8 cellular contexts compared by ENCODE assay signal in the genomic region with DNA sequence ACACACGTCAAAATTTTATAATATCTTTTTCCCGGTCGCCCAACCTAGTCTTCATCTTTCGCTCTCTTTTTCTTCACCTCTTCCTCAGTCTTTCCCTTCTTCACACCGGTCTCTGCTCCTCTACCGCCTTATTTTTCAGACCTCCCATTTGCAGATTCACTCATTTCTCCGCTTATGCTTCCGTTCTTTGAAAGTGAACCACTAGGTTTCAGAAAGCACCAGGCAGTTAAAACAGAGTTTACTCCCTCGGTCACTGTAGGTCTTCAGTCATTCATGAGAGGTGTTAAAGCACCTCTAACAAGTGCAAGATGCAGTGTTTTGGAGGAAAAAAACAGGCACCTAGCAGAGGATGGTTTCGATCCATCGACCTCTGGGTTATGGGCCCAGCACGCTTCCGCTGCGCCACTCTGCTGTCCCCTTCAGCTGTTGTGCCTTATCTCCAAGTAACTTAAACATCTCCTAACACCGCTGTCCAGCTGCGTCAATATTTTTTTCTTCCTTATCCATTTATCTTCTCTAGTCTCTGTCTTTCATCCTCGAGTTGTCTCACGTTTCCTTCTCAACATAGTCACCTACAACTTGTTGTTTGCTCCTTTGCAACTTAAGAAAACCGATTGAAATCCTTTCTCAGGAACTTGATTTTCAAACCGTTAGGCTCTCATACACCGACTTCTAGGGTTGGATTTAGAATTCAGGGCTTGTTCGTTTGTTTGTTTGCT.
A peak's percentile ranks its signal among the peaks of the same experiment; 100 is the strongest.
DNase-seq lines count a peak whose midpoint lies in the region; ATAC-seq and TF ChIP-seq lines count a peak whose summit lies in the region.

No MANE protein-coding gene starts in this region.

- POLR2A ChIA-PET in activated CD4-positive, alpha-beta memory T cell treated with anti-CD3 and anti-CD28 coated beads for 36 hours (lab: Charles Lee): no interaction called here

- TF ChIP-seq POLR2A in NB4 (IDR thresholded peaks at IDR 0.05; ENCODE audit: extremely low read depth, insufficient read length): no peak

- H3K9me3 ChIP-seq in iPS-15b (ENCODE audit: control insufficient read depth, insufficient read depth, low read length): no peaks in the 10 kb centered on the region

- peaks cover 19% of the 10 kb centered on the region for H3K27me3 ChIP-seq in iPS-15b (ENCODE audit: control insufficient read depth, insufficient read depth, low read length)

- H3K36me3 ChIP-seq in iPS-15b (ENCODE audit: control insufficient read depth, insufficient read depth, low read length): no peaks in the 10 kb centered on the region

- H3K27ac Mint-ChIP-seq in activated CD4-positive, alpha-beta memory T cell treated with anti-CD3 and anti-CD28 coated beads for 36 hours: no peak overlapping the region
- no peak overlapping the region for H3K27ac Mint-ChIP-seq in stimulated activated naive B cell treated with anti-CD40 and anti-IgM and Interleukin-4, amounts not matched to agents 10 μg/mL and 1 μg/mL and 100 μg/mL, for 72 hours

- CTCF ChIA-PET in activated CD4-positive, alpha-beta memory T cell treated with anti-CD3 and anti-CD28 coated beads for 36 hours (lab: Charles Lee): interaction anchor here (0.9 kb wide), 1 partner anchor 17 kb away, joined by 3 read pairs; no protein-coding TSS in a partner anchor

- no peaks in the 10 kb centered on the region for H3K36me3 Mint-ChIP-seq in activated CD4-positive, alpha-beta memory T cell treated with anti-CD3 and anti-CD28 coated beads for 36 hours
- H3K36me3 Mint-ChIP-seq in stimulated activated naive B cell treated with anti-CD40 and anti-IgM and Interleukin-4, amounts not matched to agents 10 μg/mL and 1 μg/mL and 100 μg/mL, for 72 hours: no peaks in the 10 kb centered on the region

- peak; percentile 81 for ATAC-seq in GM18508 (IDR thresholded peaks at IDR 0.05; ENCODE audit: insufficient read depth, unreplicated experiment)
- ATAC-seq in HG02840 (IDR thresholded peaks at IDR 0.05; ENCODE audit: low FRiP score, unreplicated experiment): peak; percentile 83
- peak; percentile 81 to 95 for ATAC-seq in stimulated activated naive B cell treated with anti-CD40 and anti-IgM and Interleukin-4, amounts not matched to agents 10 μg/mL and 1 μg/mL and 100 μg/mL, for 72 hours (replicated peaks)

- DNase-seq in AG20443 (ENCODE audit: low spot score) (peak; percentile 57), NB4 (ENCODE audit: low read depth) (peak; percentile 95), CD1c-positive myeloid dendritic cell (ENCODE audit: extremely low spot score) (no peak)
- DNase-seq in activated CD4-positive, alpha-beta memory T cell treated with anti-CD3 and anti-CD28 coated beads for 36 hours: peak; percentile 71
- peak; percentile 43 for DNase-seq in stimulated activated naive B cell treated with anti-CD40 and anti-IgM and Interleukin-4, amounts not matched to agents 10 μg/mL and 1 μg/mL and 100 μg/mL, for 72 hours

- peaks cover 25% of the 10 kb centered on the region for H3K27me3 Mint-ChIP-seq in activated CD4-positive, alpha-beta memory T cell treated with anti-CD3 and anti-CD28 coated beads for 36 hours
- peaks cover 28 to 29% of the 10 kb centered on the region in 2 donors for H3K27me3 Mint-ChIP-seq in stimulated activated naive B cell treated with anti-CD40 and anti-IgM and Interleukin-4, amounts not matched to agents 10 μg/mL and 1 μg/mL and 100 μg/mL, for 72 hours

- H3K4me3 ChIP-seq in NB4 (ENCODE audit: low read depth, low read length): peak overlapping the region; percentile 78
- H3K4me3 ChIP-seq in iPS-15b (ENCODE audit: low read depth, low read length): peak overlapping the region; percentile 74

- H3K4me3 Mint-ChIP-seq in activated CD4-positive, alpha-beta memory T cell treated with anti-CD3 and anti-CD28 coated beads for 36 hours: no peak overlapping the region
- H3K4me3 Mint-ChIP-seq in stimulated activated naive B cell treated with anti-CD40 and anti-IgM and Interleukin-4, amounts not matched to agents 10 μg/mL and 1 μg/mL and 100 μg/mL, for 72 hours: no peak overlapping the region

- no peaks in the 10 kb centered on the region for H3K9me3 Mint-ChIP-seq in activated CD4-positive, alpha-beta memory T cell treated with anti-CD3 and anti-CD28 coated beads for 36 hours
- no peaks in the 10 kb centered on the region for H3K9me3 Mint-ChIP-seq in stimulated activated naive B cell treated with anti-CD40 and anti-IgM and Interleukin-4, amounts not matched to agents 10 μg/mL and 1 μg/mL and 100 μg/mL, for 72 hours

- intact Hi-C loops in activated CD4-positive, alpha-beta memory T cell treated with anti-CD3 and anti-CD28 coated beads for 36 hours (cut with micrococcal nuclease): loop anchor here (2.0 to 5.0 kb wide), 3 partner anchors 45 to 160 kb away; no protein-coding TSS in a partner anchor

- H3K4me1 ChIP-seq in iPS-15b (ENCODE audit: control insufficient read depth, insufficient read depth, low read length): no peaks in the 10 kb centered on the region

- no peak for TF ChIP-seq CTCF in NB4 (IDR thresholded peaks at IDR 0.05; ENCODE audit: low read depth, low read length)

- no peaks in the 10 kb centered on the region for H3K4me1 Mint-ChIP-seq in activated CD4-positive, alpha-beta memory T cell treated with anti-CD3 and anti-CD28 coated beads for 36 hours (ENCODE audit: low read depth)
- H3K4me1 Mint-ChIP-seq in stimulated activated naive B cell treated with anti-CD40 and anti-IgM and Interleukin-4, amounts not matched to agents 10 μg/mL and 1 μg/mL and 100 μg/mL, for 72 hours: no peaks in the 10 kb centered on the region

- H3K9ac ChIP-seq in iPS-15b (ENCODE audit: low read depth, low read length): no peak overlapping the region
